ENCODE assay signal across 8 cellular contexts in genomic region chr20:13458860-13459451, GRCh38.
DNase-seq lines count a peak whose midpoint lies in the region; ATAC-seq and TF ChIP-seq lines count a peak whose summit lies in the region.

No MANE protein-coding gene starts in this region.

- H3K4me3 ChIP-seq in foreskin fibroblast (ENCODE audit: low read depth in 1 of 2, low read length in 2 of 2), result no peak overlapping the region

- ATAC-seq in GM21447 (IDR thresholded peaks at IDR 0.05; ENCODE audit: unreplicated experiment), result peak; percentile 92

- DNase-seq in NCI-H510A treated with DMSO at 0.1 percent for 48 hours (lab: John Stamatoyannopoulos, UW) (peak; percentile 33), NCI-H510A (lab: John Stamatoyannopoulos, UW) (no peak), HK-2 (ENCODE audit: unreplicated experiment) (peak; percentile 21), RPMI8226 (peak; percentile 40), foreskin fibroblast (peak; percentile 12 to 64), smooth muscle cell of the brain vasculature (ENCODE audit: low read depth, low spot score) (peak; percentile 6), NCI-H226 (no peak)

- TF ChIP-seq CTCF in foreskin fibroblast (IDR thresholded peaks at IDR 0.05; ENCODE audit: low read depth, low read length), result peak; percentile 82

Comparison
In these comparisons a context has a peak if more than half of its experiments do, and no peak if none do; other contexts are left out.
1. DNase-seq: peak in NCI-H510A treated with DMSO at 0.1 percent for 48 hours (single experiment), HK-2 (single experiment), RPMI8226 (single experiment), foreskin fibroblast (2 of 2) and smooth muscle cell of the brain vasculature (single experiment); none in NCI-H510A (single experiment) and NCI-H226 (single experiment).